8 cellular contexts compared by ENCODE assay signal in genomic region chr17:82098169-82098938, GRCh38. TPM values are rescaled to one million over a fixed set of nuclear protein-coding genes. Genes with fewer than 3 reads are reported as not detected.
DNase-seq lines count a peak whose midpoint lies in the region; ATAC-seq and TF ChIP-seq lines count a peak whose summit lies in the region.

TSS of gene FASN (minus strand) at chr17:82098236. CDS start at chr17:82096445, 1,791 bp downstream.

- no peaks in the 10 kb centered on the region for H3K9me3 Mint-ChIP-seq in CD4-positive, CD25-positive, alpha-beta regulatory T cell

- H3K4me1 Mint-ChIP-seq in CD4-positive, CD25-positive, alpha-beta regulatory T cell, result peaks cover 0 to 19% (median 2%) of the 10 kb centered on the region in 4 donors

- peak within 1 kb of the TSS; percentile 86 for H3K27ac ChIP-seq in CD4-positive, CD25-positive, alpha-beta regulatory T cell (ENCODE audit: insufficient read depth, low read length, poor library complexity, severe bottlenecking)
- peak within 1 kb of the TSS; percentile 97 for H3K27ac ChIP-seq in duodenal mucosa (ENCODE audit: low read depth, low read length)
- H3K27ac ChIP-seq in lower lobe of right lung, result peak within 1 kb of the TSS; percentile 96

- no peaks in the 10 kb centered on the region for H3K27me3 ChIP-seq in CD4-positive, CD25-positive, alpha-beta regulatory T cell (ENCODE audit: control insufficient read depth, insufficient read depth, low read length)
- H3K27me3 ChIP-seq in duodenal mucosa (ENCODE audit: control insufficient read depth in 1 of 2, insufficient read depth in 2 of 2, low read length in 2 of 2), result no peaks in the 10 kb centered on the region
- no peaks in the 10 kb centered on the region for H3K27me3 ChIP-seq in lower lobe of right lung (ENCODE audit: low read depth)

- no peak within 1 kb of the TSS for H3K27ac Mint-ChIP-seq in CD4-positive, CD25-positive, alpha-beta regulatory T cell

- H3K36me3 Mint-ChIP-seq in CD4-positive, CD25-positive, alpha-beta regulatory T cell, result no peaks in the 10 kb centered on the region

- DNase-seq in CD4-positive, CD25-positive, alpha-beta regulatory T cell, result peak; percentile 86 to 93 (median 91)
- peak; percentile 99 for DNase-seq in NCI-H774 (lab: John Stamatoyannopoulos, UW)
- peak; percentile 95 for DNase-seq in activated CD4-positive, alpha-beta T cell treated with anti-CD3 and anti-CD28 coated beads, Interleukin-2, amount 50 U/mL, for 48 hours
- DNase-seq in lower lobe of right lung, result peak; percentile 96
- DNase-seq in stimulated activated CD4-positive, alpha-beta T cell treated with anti-CD3 and anti-CD28 coated beads, TNF-alpha, amount 100 ng/mL, for 24 hours (ENCODE audit: low read depth in 3 of 3), result peak; percentile 86 to 94 (median 88)

- H3K9me3 ChIP-seq in CD4-positive, CD25-positive, alpha-beta regulatory T cell (ENCODE audit: control insufficient read depth in 2 of 2, low read length in 2 of 2), result no peaks in the 10 kb centered on the region
- H3K9me3 ChIP-seq in duodenal mucosa (ENCODE audit: control insufficient read depth in 1 of 2, low read length in 2 of 2), result no peaks in the 10 kb centered on the region
- H3K9me3 ChIP-seq in lower lobe of right lung, result no peaks in the 10 kb centered on the region

- H3K9ac ChIP-seq in duodenal mucosa (ENCODE audit: low read depth in 1 of 2, low read length in 2 of 2), result peak within 1 kb of the TSS; percentile 68 to 76

- intact Hi-C loops in lower lobe of right lung (cut with DNase I), result no loop called here

- H3K4me3 ChIP-seq in CD4-positive, CD25-positive, alpha-beta regulatory T cell (ENCODE audit: low read depth, low read length), result no peak within 1 kb of the TSS
- peak within 1 kb of the TSS; percentile 63 to 77 for H3K4me3 ChIP-seq in duodenal mucosa (ENCODE audit: low read depth in 1 of 2, low read length in 2 of 2)
- peak within 1 kb of the TSS; percentile 80 for H3K4me3 ChIP-seq in lower lobe of right lung

- ATAC-seq in CD4-positive, CD25-positive, alpha-beta regulatory T cell (ENCODE audit: low read depth in 2 of 2), result peak; percentile 83 to 84
- ATAC-seq in GM19397 (IDR thresholded peaks at IDR 0.05; ENCODE audit: unreplicated experiment) (peak; percentile 67), HG03571 (IDR thresholded peaks at IDR 0.05; ENCODE audit: unreplicated experiment) (peak; percentile 59), lower lobe of right lung (peak; percentile 89 to 90)

- peaks cover under 1% of the 10 kb centered on the region for H3K36me3 ChIP-seq in CD4-positive, CD25-positive, alpha-beta regulatory T cell (ENCODE audit: control insufficient read depth, insufficient read depth, low read length)
- H3K36me3 ChIP-seq in duodenal mucosa (ENCODE audit: control insufficient read depth in 1 of 2, insufficient read depth in 2 of 2, low read length in 2 of 2), result peaks cover 0 to 24% of the 10 kb centered on the region in 2 donors
- peaks cover 31% of the 10 kb centered on the region for H3K36me3 ChIP-seq in lower lobe of right lung

- no peaks in the 10 kb centered on the region for H3K27me3 Mint-ChIP-seq in CD4-positive, CD25-positive, alpha-beta regulatory T cell

- H3K4me3 Mint-ChIP-seq in CD4-positive, CD25-positive, alpha-beta regulatory T cell, result peak within 1 kb of the TSS; percentile 78 to 89 (median 87)

- peaks cover 21% of the 10 kb centered on the region for H3K4me1 ChIP-seq in CD4-positive, CD25-positive, alpha-beta regulatory T cell (ENCODE audit: control insufficient read depth, insufficient read depth, low read length, poor library complexity, severe bottlenecking)
- peaks cover 27 to 28% of the 10 kb centered on the region in 2 donors for H3K4me1 ChIP-seq in duodenal mucosa (ENCODE audit: control insufficient read depth in 1 of 2, insufficient read depth in 2 of 2, low read length in 2 of 2)
- H3K4me1 ChIP-seq in lower lobe of right lung, result peaks cover 52% of the 10 kb centered on the region

- peak; percentile 44 for TF ChIP-seq CTCF in lower lobe of right lung (IDR thresholded peaks at IDR 0.05)

RNA-seq across cellular contexts. Expression of gene FASN, which starts in this region (rescaled TPM):
- 153 TPM for total RNA-seq in CD4-positive, CD25-positive, alpha-beta regulatory T cell
- under 1 TPM; 0.23 to 0.93 (median 0.59) TPM for polyA plus RNA-seq in CD4-positive, CD25-positive, alpha-beta regulatory T cell
- 302 TPM for total RNA-seq in lower lobe of right lung
